Comparison of ENCODE assay signal across 8 cellular contexts in genomic region chrX:136954930-136955329, GRCh38.
A peak's percentile ranks its signal among the peaks of the same experiment; 100 is the strongest.
DNase-seq lines count a peak whose midpoint lies in the region; ATAC-seq and TF ChIP-seq lines count a peak whose summit lies in the region.

No MANE protein-coding gene starts in this region.

- no peaks in the 10 kb centered on the region for H3K4me1 Mint-ChIP-seq in glutamatergic neuron (ENCODE audit: low read depth, unreplicated experiment)

- H3K4me1 ChIP-seq in BE2C (no peaks in the 10 kb centered on the region), SK-N-SH (ENCODE audit: control insufficient read depth in 1 of 2, insufficient read depth in 2 of 2, low read depth in 1 of 2, low read length in 1 of 2) (no peaks in the 10 kb centered on the region)

- TF ChIP-seq EP300 in SK-N-SH (IDR thresholded peaks at IDR 0.05; ENCODE audit: borderline replicate concordance in 1 of 2, low read depth in 1 of 2, low read length in 1 of 2) = no peak

- CTCF ChIA-PET in SK-N-SH (lab: Yijun Ruan, JAX) = interaction anchor here (0.7 to 1.6 kb wide), 10 partner anchors 9 to 241 kb away, joined by 3 to 13 read pairs (median 4); no protein-coding TSS in a partner anchor

- H3K27ac Mint-ChIP-seq in glutamatergic neuron (ENCODE audit: unreplicated experiment) = no peak overlapping the region

- WGBS in SK-N-SH (ENCODE audit: low lambda C conversion rate) = 3% methylated on average over 4 of the region's 4 CpGs

- H3K27me3 ChIP-seq in BE2C (no peaks in the 10 kb centered on the region), SK-N-SH (ENCODE audit: insufficient read depth) (no peaks in the 10 kb centered on the region; the same call in 1 of the 2 replicates)

- H3K9ac ChIP-seq in SK-N-SH = no peak overlapping the region

- H4K20me1 ChIP-seq in SK-N-SH (ENCODE audit: insufficient read depth) = peaks cover 3% of the 10 kb centered on the region; the same call in 1 of the 2 replicates

- peak; percentile 51 for TF ChIP-seq CTCF in BE2C (IDR thresholded peaks at IDR 0.05; ENCODE audit: low read depth, low read length)
- peak; percentile 74 for TF ChIP-seq CTCF in SK-N-SH (IDR thresholded peaks at IDR 0.05)
- peak; percentile 16 for TF ChIP-seq CTCF in glutamatergic neuron (IDR thresholded peaks at IDR 0.05; ENCODE audit: partially characterized antibody, unreplicated experiment)

- ATAC-seq in HG03039 (IDR thresholded peaks at IDR 0.05; ENCODE audit: unreplicated experiment) (no peak), HG02840 (IDR thresholded peaks at IDR 0.05; ENCODE audit: low FRiP score, unreplicated experiment) (no peak)

- no peak overlapping the region for H3K4me3 Mint-ChIP-seq in glutamatergic neuron (ENCODE audit: unreplicated experiment)

- no peak overlapping the region for H2AFZ ChIP-seq in SK-N-SH (ENCODE audit: low read depth)

- H3K36me3 Mint-ChIP-seq in glutamatergic neuron (ENCODE audit: unreplicated experiment) = no peaks in the 10 kb centered on the region

- DNase-seq in BE2C = no peak
- DNase-seq in HCEC 1CT = peak; percentile 24
- DNase-seq in SK-N-SH = peak; percentile 27
- DNase-seq in glutamatergic neuron = no peak
- DNase-seq in activated CD4-positive, alpha-beta T cell treated with anti-CD3 and anti-CD28 coated beads for 48 hours = no peak
- no peak for DNase-seq in activated CD4-positive, alpha-beta T cell treated with anti-CD3 and anti-CD28 coated beads, Interleukin-2, amount 50 U/mL, for 48 hours

- no peaks in the 10 kb centered on the region for H3K9me2 ChIP-seq in SK-N-SH

- H3K79me2 ChIP-seq in SK-N-SH (ENCODE audit: insufficient read depth) = no peaks in the 10 kb centered on the region

- no peak overlapping the region for H3K4me2 ChIP-seq in SK-N-SH

- H3K36me3 ChIP-seq in BE2C (no peaks in the 10 kb centered on the region), SK-N-SH (replicated peaks in 1 of 2; ENCODE audit: control insufficient read depth in 1 of 2, insufficient read depth in 2 of 2, low read length in 1 of 2) (no peaks in the 10 kb centered on the region)

- H3F3A ChIP-seq in SK-N-SH (replicated peaks; ENCODE audit: insufficient read depth) = no peaks in the 10 kb centered on the region

- POLR2A ChIA-PET in SK-N-SH (lab: Yijun Ruan, JAX) = no interaction called here

- H3K9me3 ChIP-seq in BE2C = no peaks in the 10 kb centered on the region
- H3K9me3 ChIP-seq in SK-N-SH = no peaks in the 10 kb centered on the region

- no peaks in the 10 kb centered on the region for H3K27me3 Mint-ChIP-seq in glutamatergic neuron (ENCODE audit: unreplicated experiment)

- H3K9me3 Mint-ChIP-seq in glutamatergic neuron (ENCODE audit: unreplicated experiment) = no peaks in the 10 kb centered on the region

- H3K4me3 ChIP-seq in BE2C (ENCODE audit: low read depth, low read length) = no peak overlapping the region
- H3K4me3 ChIP-seq in SK-N-SH (ENCODE audit: low read depth in 2 of 2, low read length in 1 of 2) = no peak overlapping the region

- TF ChIP-seq RAD21 in SK-N-SH (IDR thresholded peaks at IDR 0.05; ENCODE audit: low read length) = peak; percentile 61

- H3K27ac ChIP-seq in SK-N-SH (ENCODE audit: low read depth in 2 of 2, low read length in 1 of 2) = no peak overlapping the region

TF ChIP-seq in SK-N-SH, 30 proteins besides CTCF, POLR2A, EP300 and RAD21:
- TF ChIP-seq MAX (IDR thresholded peaks at IDR 0.05; ENCODE audit: low read depth) (no peak), TAF1 (IDR thresholded peaks at IDR 0.05; ENCODE audit: borderline replicate concordance, low read depth, low read length) (no peak), SMC3 (IDR thresholded peaks at IDR 0.05; ENCODE audit: low read depth, low read length) (peak; percentile 46; the same call in 1 of the 2 replicates), MXI1 (IDR thresholded peaks at IDR 0.05; ENCODE audit: low read depth, low read length) (no peak), MEF2A (IDR thresholded peaks at IDR 0.05; ENCODE audit: borderline replicate concordance, low read depth) (no peak), TEAD4 (IDR thresholded peaks at IDR 0.05; ENCODE audit: borderline replicate concordance, insufficient read depth) (no peak), GATA2 (CRISPR knock-in tag; IDR thresholded peaks at IDR 0.05) (no peak), GABPA (IDR thresholded peaks at IDR 0.05; ENCODE audit: low read depth) (no peak)

Comparison
In these comparisons a context has a peak if more than half of its experiments do, and no peak if none do; other contexts are left out.
1. DNase-seq: peak in HCEC 1CT (single experiment) and SK-N-SH (single experiment); none in BE2C (single experiment), glutamatergic neuron (single experiment), activated CD4-positive, alpha-beta T cell treated with anti-CD3 and anti-CD28 coated beads for 48 hours (single experiment) and activated CD4-positive, alpha-beta T cell treated with anti-CD3 and anti-CD28 coated beads, Interleukin-2, amount 50 U/mL, for 48 hours (0 of 2).
2. CTCF ChIP-seq: peak in every context shown above with its lines; median percentile 74 in SK-N-SH; 51 in BE2C; 16 in glutamatergic neuron.